ENCODE assay signal across 1 cellular context in genomic region chr1:181163662-181164061, GRCh38.
TF ChIP-seq lines count a peak whose summit lies in the region.

No MANE protein-coding gene starts in this region.

TF ChIP-seq in HEK293, 187 proteins besides CTCF, POLR2A, EP300 and RAD21 (continued from another document):
- no peak for TF ChIP-seq PRDM4 (tag by site-specific recombination; IDR thresholded peaks at IDR 0.05)
- no peak for TF ChIP-seq EGR2 (tag by site-specific recombination; IDR thresholded peaks at IDR 0.05; ENCODE audit: low read depth)
- no peak for TF ChIP-seq ZNF548 (tag by site-specific recombination; IDR thresholded peaks at IDR 0.05)
- no peak for TF ChIP-seq ZNF664 (tag by site-specific recombination; IDR thresholded peaks at IDR 0.05)
- no peak for TF ChIP-seq ATF2 (tag by site-specific recombination; IDR thresholded peaks at IDR 0.05; ENCODE audit: low read depth)
